16 cellular contexts compared by ENCODE assay signal in the genomic region with DNA sequence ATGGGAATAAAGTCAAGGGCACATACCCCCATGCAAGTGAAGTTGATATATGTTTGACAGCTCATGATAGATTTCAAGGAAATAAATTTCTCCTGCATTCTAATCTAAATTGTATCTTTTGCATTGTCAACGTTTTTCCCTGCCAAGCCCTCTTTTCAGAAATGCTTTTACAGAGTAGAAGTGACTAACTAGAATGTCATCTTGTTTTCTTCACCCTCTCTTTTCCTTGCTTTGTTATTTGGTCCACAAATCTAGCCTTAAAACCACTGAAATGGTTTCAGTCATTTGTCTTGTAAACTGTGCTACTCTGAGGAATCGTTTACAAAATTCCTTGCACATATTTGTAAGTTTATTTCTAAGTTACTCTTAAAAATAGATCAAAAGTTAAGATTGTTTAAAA.
A peak's percentile ranks its signal among the peaks of the same experiment; 100 is the strongest.
DNase-seq lines count a peak whose midpoint lies in the region; ATAC-seq, FAIRE-seq and TF ChIP-seq lines count a peak whose summit lies in the region.
"Had no signal": no experiment of that assay in that cellular context is flagged by ENCODE, and none has a peak within 500 bp of the region (broad histone marks: within the 10 kb centered on the region; RNA-seq: fewer than 3 reads in every experiment).

No MANE protein-coding gene starts in this region.

- ATAC-seq in RWPE2 (ENCODE audit: low read depth) (peak; percentile 66; the same call in 2 of the 3 replicates), GM18907 (IDR thresholded peaks at IDR 0.05; ENCODE audit: unreplicated experiment) (no peak), HG03025 (IDR thresholded peaks at IDR 0.05; ENCODE audit: low FRiP score, unreplicated experiment) (no peak)
- ATAC-seq: left lobe of liver had no signal

- no peaks in the 10 kb centered on the region for H3K27me3 ChIP-seq in RWPE2 (ENCODE audit: insufficient read depth, poor library complexity, severe bottlenecking)
- H3K27me3 ChIP-seq: esophagus muscularis mucosa had no signal

- no peaks in the 10 kb centered on the region for H3K36me3 ChIP-seq in RWPE2 (ENCODE audit: low read depth)
- H3K36me3 ChIP-seq: esophagus muscularis mucosa, WERI-Rb-1 had no signal

- DNase-seq in GM03348 (ENCODE audit: low spot score) = peak; percentile 33
- DNase-seq in RWPE2 (ENCODE audit: low spot score) = no peak
- DNase-seq in fibroblast of gingiva (ENCODE audit: low read depth) = peak; percentile 33
- peak; percentile 8 for DNase-seq in pulmonary artery endothelial cell (ENCODE audit: low read depth, low spot score)
- no peak for DNase-seq in RCC 7860 (ENCODE audit: low spot score)
- no peak for DNase-seq in caudate nucleus (lab: John Stamatoyannopoulos, UW)
- DNase-seq: amniotic stem cell; cortex of kidney; NCI-H187 treated with DMSO at 0.1 percent for 48 hours; posterior cingulate gyrus; stimulated activated CD4-positive, alpha-beta T cell treated with anti-CD3 and anti-CD28 coated beads, Interleukin-15, amount 100 ng/mL, for 24 hours; WERI-Rb-1 had no signal

- no peak for TF ChIP-seq CTCF in RWPE2 (IDR thresholded peaks at IDR 0.05; ENCODE audit: poor library complexity, severe bottlenecking)

- FAIRE-seq in RCC 7860 (lab: Jason Lieb, UNC) = no peak

- no peak overlapping the region for H3K27ac ChIP-seq in RWPE2 (ENCODE audit: poor library complexity, severe bottlenecking)
- H3K27ac ChIP-seq in caudate nucleus (ENCODE audit: low read depth, low read length) = no peak overlapping the region
- H3K27ac ChIP-seq: WERI-Rb-1 had no signal

- H3K9me3 ChIP-seq in RWPE2 (ENCODE audit: severe bottlenecking) = no peaks in the 10 kb centered on the region
- H3K9me3 ChIP-seq: esophagus muscularis mucosa had no signal

- no peaks in the 10 kb centered on the region for H3K4me1 ChIP-seq in RWPE2 (ENCODE audit: insufficient read depth, poor library complexity, severe bottlenecking)

- no peak overlapping the region for H3K4me3 ChIP-seq in RWPE2 (ENCODE audit: severe bottlenecking)
- H3K4me3 ChIP-seq: esophagus muscularis mucosa had no signal

Comparison
In these comparisons a context has a peak if more than half of its experiments do, and no peak if none do; other contexts are left out.
1. DNase-seq: peak in GM03348 (single experiment), fibroblast of gingiva (single experiment) and pulmonary artery endothelial cell (single experiment); none in RWPE2 (single experiment), RCC 7860 (single experiment) and caudate nucleus (0 of 61).